ENCODE assay signal across 21 cellular contexts in genomic region chr2:149001496-149001895, GRCh38. TPM values are rescaled to one million over a fixed set of nuclear protein-coding genes. Genes with fewer than 3 reads are reported as not detected.
"Had no signal": no experiment of that assay in that cellular context is flagged by ENCODE, and none has a peak within 500 bp of the region (broad histone marks: within the 10 kb centered on the region; RNA-seq: fewer than 3 reads in every experiment).

No MANE protein-coding gene starts in this region.

- H3K36me3 ChIP-seq: lower lobe of right lung had no signal

- DNase-seq: activated CD4-positive, alpha-beta memory T cell treated with anti-CD3 and anti-CD28 coated beads for 36 hours; activated CD4-positive, alpha-beta T cell treated with anti-CD3 and anti-CD28 coated beads for 4 hours; activated naive CD4-positive, alpha-beta T cell treated with Interleukin-2 at 50 U/mL for 16 hours; activated naive CD8-positive, alpha-beta T cell treated with anti-CD3 and anti-CD28 coated beads, Interleukin-2, amount 10 ng/mL, durations not matched to agents 7 days and 5 days; central memory CD4-positive, alpha-beta T cell; cortex of kidney; effector CD8-positive, alpha-beta T cell; foreskin keratinocyte; glutamatergic neuron; hippocampal formation; lower lobe of right lung; nephron progenitor cell; nucleus accumbens; retina; stimulated activated CD8-positive, alpha-beta memory T cell treated with anti-CD3 and anti-CD28 coated beads, Interleukin-4, amount 100 ng/mL, for 48 hours; stimulated activated naive CD4-positive, alpha-beta T cell treated with Interleukin-2 at 50 U/mL for 16 hours; trophoblast cell had no signal

- H3K27ac ChIP-seq: foreskin keratinocyte, lower lobe of right lung had no signal

- H3K4me3 ChIP-seq: lower lobe of right lung had no signal

- H3K4me1 ChIP-seq: foreskin keratinocyte, lower lobe of right lung had no signal

- H3K9me3 ChIP-seq: lower lobe of right lung had no signal

RNA-seq across cellular contexts. Expression of gene LYPD6B, which starts 37.0 kb away (rescaled TPM):
- total RNA-seq: activated CD4-positive, alpha-beta memory T cell treated with anti-CD3 and anti-CD28 coated beads for 36 hours; activated naive CD8-positive, alpha-beta T cell treated with anti-CD3 and anti-CD28 coated beads, Interleukin-2, amount 10 ng/mL, durations not matched to agents 7 days and 5 days; activated T-helper 17 cell treated with anti-CD3 and anti-CD28 coated beads, Interleukin-2, amount 50 U/mL, for 72 hours; endothelial cell of umbilical vein; posterior vena cava; subcutaneous adipose tissue had no signal
- polyA plus RNA-seq: endothelial cell of umbilical vein had no signal
